8 cellular contexts compared by ENCODE assay signal in genomic region chr9:126516936-126517750, GRCh38.
DNase-seq lines count a peak whose midpoint lies in the region; ATAC-seq and TF ChIP-seq lines count a peak whose summit lies in the region.

No MANE protein-coding gene starts in this region.

- H3K36me3 Mint-ChIP-seq in activated CD8-positive, alpha-beta memory T cell treated with anti-CD3 and anti-CD28 coated beads, Interleukin-2, amount 10 ng/mL, durations not matched to agents 7 days and 5 days, result no peaks in the 10 kb centered on the region

- peaks cover 38% of the 10 kb centered on the region for H3K4me1 Mint-ChIP-seq in activated CD8-positive, alpha-beta memory T cell treated with anti-CD3 and anti-CD28 coated beads, Interleukin-2, amount 10 ng/mL, durations not matched to agents 7 days and 5 days

- peak overlapping the region; percentile 85 for H2AFZ ChIP-seq in osteoblast (ENCODE audit: low read length)

- no peaks in the 10 kb centered on the region for H4K20me1 ChIP-seq in osteoblast (ENCODE audit: insufficient read depth, low read length)

- TF ChIP-seq CTCF in fibroblast of the aortic adventitia (IDR thresholded peaks at IDR 0.05; ENCODE audit: insufficient read depth, low read length) (no peak), osteoblast (IDR thresholded peaks at IDR 0.05; ENCODE audit: extremely low read depth, low read depth, low read length) (no peak)

- H3K27me3 ChIP-seq in osteoblast (ENCODE audit: insufficient read depth, low read length), result peaks cover 71% of the 10 kb centered on the region

- H3K27ac Mint-ChIP-seq in activated CD8-positive, alpha-beta memory T cell treated with anti-CD3 and anti-CD28 coated beads, Interleukin-2, amount 10 ng/mL, durations not matched to agents 7 days and 5 days, result peak overlapping the region; percentile 82

- no peaks in the 10 kb centered on the region for H3K79me2 ChIP-seq in osteoblast (ENCODE audit: insufficient read depth, low read length)

- no peaks in the 10 kb centered on the region for H3K9me3 Mint-ChIP-seq in activated CD8-positive, alpha-beta memory T cell treated with anti-CD3 and anti-CD28 coated beads, Interleukin-2, amount 10 ng/mL, durations not matched to agents 7 days and 5 days (ENCODE audit: low read depth)

- no peaks in the 10 kb centered on the region for H3K36me3 ChIP-seq in osteoblast (ENCODE audit: insufficient read depth, low read length)

- H3K4me3 ChIP-seq in fibroblast of the aortic adventitia (ENCODE audit: low read depth, low read length) (peak overlapping the region; percentile 66), osteoblast (ENCODE audit: insufficient read depth, low read length) (peak overlapping the region; percentile 78)

- H3K27me3 Mint-ChIP-seq in activated CD8-positive, alpha-beta memory T cell treated with anti-CD3 and anti-CD28 coated beads, Interleukin-2, amount 10 ng/mL, durations not matched to agents 7 days and 5 days, result peaks cover 75% of the 10 kb centered on the region

- H3K9me3 ChIP-seq in osteoblast (ENCODE audit: low read depth, low read length), result no peaks in the 10 kb centered on the region

- DNase-seq in activated CD4-positive, CD25-positive, alpha-beta regulatory T cell (lab: John Stamatoyannopoulos, UW), result no peak
- peak; percentile 22 for DNase-seq in NCI-H2107 (lab: John Stamatoyannopoulos, UW)
- peak; percentile 79 for DNase-seq in activated CD8-positive, alpha-beta memory T cell treated with anti-CD3 and anti-CD28 coated beads, Interleukin-2, amount 10 ng/mL, durations not matched to agents 7 days and 5 days
- DNase-seq in fibroblast of the aortic adventitia (ENCODE audit: low read depth), result peak; percentile 91
- DNase-seq in osteoblast (ENCODE audit: insufficient read length, low spot score, missing footprints), result peak; percentile 98
- DNase-seq in SHP77 treated with DMSO at 0.1 percent for 48 hours (lab: John Stamatoyannopoulos, UW), result no peak

- CTCF ChIA-PET in activated CD8-positive, alpha-beta memory T cell treated with anti-CD3 and anti-CD28 coated beads, Interleukin-2, amount 10 ng/mL, durations not matched to agents 7 days and 5 days (lab: Charles Lee), result interaction anchor here (0.6 to 6.0 kb wide), 11 partner anchors 7 to 67 kb away, joined by 3 to 42 read pairs (median 6); no protein-coding TSS in a partner anchor

- peak overlapping the region; percentile 96 for H3K4me2 ChIP-seq in osteoblast (ENCODE audit: insufficient read depth, low read length)

- H3K4me3 Mint-ChIP-seq in activated CD8-positive, alpha-beta memory T cell treated with anti-CD3 and anti-CD28 coated beads, Interleukin-2, amount 10 ng/mL, durations not matched to agents 7 days and 5 days, result peak overlapping the region; percentile 79

- peak overlapping the region; percentile 51 for H3K27ac ChIP-seq in osteoblast (ENCODE audit: low read depth, low read length)

- peaks cover 17% of the 10 kb centered on the region for H3K4me1 ChIP-seq in osteoblast (ENCODE audit: insufficient read depth, low read length)

- ATAC-seq in activated CD4-positive, CD25-positive, alpha-beta regulatory T cell treated with anti-CD3 and anti-CD28 coated beads, Interleukin-2, amount 50 U/mL, for 24 hours, result peak; percentile 36 to 63
- ATAC-seq in activated CD8-positive, alpha-beta memory T cell treated with anti-CD3 and anti-CD28 coated beads, Interleukin-2, amount 10 ng/mL, durations not matched to agents 7 days and 5 days, result peak; percentile 66
- ATAC-seq in HG03457 (IDR thresholded peaks at IDR 0.05; ENCODE audit: unreplicated experiment), result no peak

Comparison
In these comparisons a context has a peak if more than half of its experiments do, and no peak if none do; other contexts are left out.
1. DNase-seq: peak in NCI-H2107 (single experiment), activated CD8-positive, alpha-beta memory T cell treated with anti-CD3 and anti-CD28 coated beads, Interleukin-2, amount 10 ng/mL, durations not matched to agents 7 days and 5 days (single experiment), fibroblast of the aortic adventitia (single experiment) and osteoblast (single experiment); none in activated CD4-positive, CD25-positive, alpha-beta regulatory T cell (0 of 4) and SHP77 treated with DMSO at 0.1 percent for 48 hours (single experiment).